In the genomic region with DNA sequence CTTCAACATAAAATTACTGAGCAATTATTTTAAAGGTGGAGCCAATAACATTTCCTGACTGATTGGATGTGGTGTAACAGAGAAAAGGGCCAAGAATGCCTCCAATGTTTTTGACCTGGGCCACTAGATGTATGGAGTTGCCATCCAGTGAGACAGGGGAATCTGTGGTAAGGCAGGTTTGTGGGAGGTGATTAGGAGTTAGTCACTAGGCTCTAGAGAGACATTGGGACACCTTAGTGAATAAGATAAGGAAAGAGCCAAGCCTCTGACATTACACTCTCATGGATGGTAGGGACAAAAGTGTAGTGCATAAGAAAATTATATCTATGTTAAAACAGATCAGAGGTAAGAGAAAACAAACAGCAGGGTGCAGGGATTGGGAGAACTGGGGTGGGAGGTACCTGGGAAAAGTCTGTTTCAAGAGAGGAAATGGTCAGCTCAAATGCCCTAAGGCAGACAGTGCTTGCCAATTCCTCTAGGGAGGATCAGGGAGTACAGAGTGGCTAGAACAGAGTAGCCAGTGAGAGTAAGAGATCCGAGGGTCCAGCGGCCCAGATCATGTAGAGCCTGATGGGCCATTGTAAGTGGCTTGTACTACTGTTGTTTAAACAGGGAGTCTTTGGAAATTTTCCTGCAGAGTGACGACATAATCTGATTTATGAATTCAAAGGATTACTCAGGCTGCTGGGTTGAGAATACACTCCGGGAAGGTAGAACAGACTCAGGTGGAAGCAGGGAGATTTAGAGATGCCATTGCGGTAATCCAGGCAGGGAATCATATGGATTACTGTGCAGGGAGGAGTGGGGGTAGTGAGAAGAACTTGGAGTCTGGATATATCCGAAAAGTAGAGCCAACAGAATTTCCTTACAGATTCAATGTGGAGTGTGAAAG, we compare ENCODE assay signal across 16 cellular contexts.
"Had no signal": no experiment of that assay in that cellular context is flagged by ENCODE, and none has a peak within 500 bp of the region (broad histone marks: within the 10 kb centered on the region; RNA-seq: fewer than 3 reads in every experiment).

No MANE protein-coding gene starts in this region.

- H3K27me3 ChIP-seq: ascending aorta, cardiac muscle cell, hepatocyte, sigmoid colon, spleen, suprapubic skin had no signal

- H3K4me3 ChIP-seq: ascending aorta, cardiac muscle cell, hepatocyte, psoas muscle, sigmoid colon, spleen, suprapubic skin had no signal

- DNase-seq: activated B cell treated with CpG ODN at 0.5 μM for 24 hours; activated CD4-positive, alpha-beta T cell treated with anti-CD3 and anti-CD28 coated beads, Interleukin-2, amount 10 ng/mL, durations not matched to agents 7 days and 5 days; activated naive CD4-positive, alpha-beta T cell; endodermal cell; erythroblast; left ventricle myocardium superior; nephron progenitor cell; psoas muscle; sigmoid colon; spleen; T-helper 2 cell; trophoblast cell had no signal

- H3K79me2 ChIP-seq: hepatocyte had no signal

- ATAC-seq: left ventricle myocardium superior, psoas muscle had no signal

- H3K36me3 ChIP-seq: ascending aorta, cardiac muscle cell, sigmoid colon, spleen, suprapubic skin had no signal

- H3K27ac ChIP-seq: ascending aorta, cardiac muscle cell, hepatocyte, psoas muscle, sigmoid colon, spleen, suprapubic skin had no signal

- H3K4me2 ChIP-seq: hepatocyte had no signal

- H2AFZ ChIP-seq: hepatocyte had no signal

- H3K4me1 ChIP-seq: ascending aorta, psoas muscle, sigmoid colon, spleen, suprapubic skin had no signal

- H3K9me3 ChIP-seq: ascending aorta, psoas muscle, sigmoid colon, spleen, suprapubic skin had no signal
